9 cellular contexts compared by ENCODE assay signal in genomic region chr3:124639406-124640237, GRCh38.
DNase-seq lines count a peak whose midpoint lies in the region; ATAC-seq lines count a peak whose summit lies in the region.
"Had no signal": no experiment of that assay in that cellular context is flagged by ENCODE, and none has a peak within 500 bp of the region (broad histone marks: within the 10 kb centered on the region; RNA-seq: fewer than 3 reads in every experiment).

No MANE protein-coding gene starts in this region.

- no peaks in the 10 kb centered on the region for H3K36me3 Mint-ChIP-seq in CD8-positive, alpha-beta memory T cell
- no peaks in the 10 kb centered on the region for H3K36me3 Mint-ChIP-seq in IgD-negative memory B cell
- peaks cover 18% of the 10 kb centered on the region for H3K36me3 Mint-ChIP-seq in activated naive CD8-positive, alpha-beta T cell treated with anti-CD3 and anti-CD28 coated beads, Interleukin-2, amount 10 ng/mL, durations not matched to agents 7 days and 5 days

- no peak for DNase-seq in CD8-positive, alpha-beta memory T cell
- DNase-seq in activated naive CD8-positive, alpha-beta T cell treated with anti-CD3 and anti-CD28 coated beads, Interleukin-2, amount 10 ng/mL, durations not matched to agents 7 days and 5 days, result no peak
- no peak for DNase-seq in sciatic nerve (ENCODE audit: low spot score)
- no peak for DNase-seq in NCI-H2171 treated with DMSO at 0.1 percent for 48 hours (lab: John Stamatoyannopoulos, UW)
- DNase-seq in NCI-H526 (lab: John Stamatoyannopoulos, UW), result no peak
- no peak for DNase-seq in NCI-H1048 (lab: John Stamatoyannopoulos, UW)

- POLR2A ChIA-PET in CD8-positive, alpha-beta memory T cell (lab: Charles Lee), result no interaction called here
- POLR2A ChIA-PET in activated naive CD8-positive, alpha-beta T cell treated with anti-CD3 and anti-CD28 coated beads, Interleukin-2, amount 10 ng/mL, durations not matched to agents 7 days and 5 days (lab: Charles Lee), result interaction anchor here (0.9 to 1.6 kb wide), 6 partner anchors 11 to 480 kb away, joined by 3 to 17 read pairs (median 4); no protein-coding TSS in a partner anchor

- intact Hi-C loops in sciatic nerve (cut with DNase I), result no loop called here

- peak; percentile 58 for ATAC-seq in GM21381 (IDR thresholded peaks at IDR 0.05; ENCODE audit: unreplicated experiment)
- peak; percentile 79 for ATAC-seq in activated naive CD8-positive, alpha-beta T cell treated with anti-CD3 and anti-CD28 coated beads, Interleukin-2, amount 10 ng/mL, durations not matched to agents 7 days and 5 days (ENCODE audit: low read depth)
- no peak for ATAC-seq in sciatic nerve

- H3K36me3 ChIP-seq in CD8-positive, alpha-beta memory T cell (ENCODE audit: insufficient read depth, low read length), result no peaks in the 10 kb centered on the region

- no peak overlapping the region for H3K4me3 ChIP-seq in CD8-positive, alpha-beta memory T cell (ENCODE audit: low read length)

- no peaks in the 10 kb centered on the region for H3K9me3 Mint-ChIP-seq in CD8-positive, alpha-beta memory T cell
- H3K9me3 Mint-ChIP-seq in IgD-negative memory B cell, result no peaks in the 10 kb centered on the region
- peaks cover 1% of the 10 kb centered on the region for H3K9me3 Mint-ChIP-seq in activated naive CD8-positive, alpha-beta T cell treated with anti-CD3 and anti-CD28 coated beads, Interleukin-2, amount 10 ng/mL, durations not matched to agents 7 days and 5 days
- H3K9me3 Mint-ChIP-seq: nephron had no signal

- peak overlapping the region in 6 of 8 donors; percentile 30 to 87 (median 52) for H3K27ac Mint-ChIP-seq in CD8-positive, alpha-beta memory T cell
- H3K27ac Mint-ChIP-seq in IgD-negative memory B cell, result no peak overlapping the region
- H3K27ac Mint-ChIP-seq in activated naive CD8-positive, alpha-beta T cell treated with anti-CD3 and anti-CD28 coated beads, Interleukin-2, amount 10 ng/mL, durations not matched to agents 7 days and 5 days, result peak overlapping the region; percentile 76
- H3K27ac Mint-ChIP-seq: nephron had no signal

- peak overlapping the region; percentile 13 for H3K27ac ChIP-seq in CD8-positive, alpha-beta memory T cell (ENCODE audit: low read depth, low read length)

- no peaks in the 10 kb centered on the region for H3K27me3 ChIP-seq in CD8-positive, alpha-beta memory T cell (ENCODE audit: insufficient read depth, low read length, poor library complexity, severe bottlenecking)

- CTCF ChIA-PET in CD8-positive, alpha-beta memory T cell (lab: Charles Lee), result interaction anchor here (0.8 kb wide), 1 partner anchor 49 kb away, joined by 3 read pairs; no protein-coding TSS in a partner anchor

- H3K9me3 ChIP-seq in CD8-positive, alpha-beta memory T cell (ENCODE audit: low read length), result no peaks in the 10 kb centered on the region

- H3K4me1 ChIP-seq in CD8-positive, alpha-beta memory T cell (ENCODE audit: insufficient read depth, low read length), result peaks cover 10% of the 10 kb centered on the region

- H3K27me3 Mint-ChIP-seq in CD8-positive, alpha-beta memory T cell, result peaks cover 4% of the 10 kb centered on the region in 2 donors
- H3K27me3 Mint-ChIP-seq in IgD-negative memory B cell, result no peaks in the 10 kb centered on the region
- H3K27me3 Mint-ChIP-seq in activated naive CD8-positive, alpha-beta T cell treated with anti-CD3 and anti-CD28 coated beads, Interleukin-2, amount 10 ng/mL, durations not matched to agents 7 days and 5 days, result no peaks in the 10 kb centered on the region

- peak overlapping the region; percentile 28 to 78 (median 72) for H3K4me3 Mint-ChIP-seq in CD8-positive, alpha-beta memory T cell
- H3K4me3 Mint-ChIP-seq in IgD-negative memory B cell, result peak overlapping the region; percentile 66 to 86 (median 80)
- H3K4me3 Mint-ChIP-seq in activated naive CD8-positive, alpha-beta T cell treated with anti-CD3 and anti-CD28 coated beads, Interleukin-2, amount 10 ng/mL, durations not matched to agents 7 days and 5 days, result peak overlapping the region; percentile 75
- H3K4me3 Mint-ChIP-seq: nephron had no signal

- peaks cover 12 to 24% (median 20%) of the 10 kb centered on the region in 3 donors for H3K4me1 Mint-ChIP-seq in CD8-positive, alpha-beta memory T cell
- H3K4me1 Mint-ChIP-seq in IgD-negative memory B cell, result peaks cover 16 to 29% (median 21%) of the 10 kb centered on the region in 3 donors
- H3K4me1 Mint-ChIP-seq in activated naive CD8-positive, alpha-beta T cell treated with anti-CD3 and anti-CD28 coated beads, Interleukin-2, amount 10 ng/mL, durations not matched to agents 7 days and 5 days, result peaks cover 59% of the 10 kb centered on the region

Comparison
In these comparisons a context has a peak if more than half of its experiments do, and no peak if none do; other contexts are left out.
1. H3K27ac Mint-ChIP-seq: peak in CD8-positive, alpha-beta memory T cell (6 of 8) and activated naive CD8-positive, alpha-beta T cell treated with anti-CD3 and anti-CD28 coated beads, Interleukin-2, amount 10 ng/mL, durations not matched to agents 7 days and 5 days (single experiment); none in IgD-negative memory B cell (0 of 3).
2. Peak in every context shown above with its lines, with median percentiles within 50 percentile points of each other: H3K4me3 Mint-ChIP-seq.